Comparison of ENCODE assay signal across 1 cellular context in genomic region chr9:36592801-36593583, GRCh38.
A peak's percentile ranks its signal among the peaks of the same experiment; 100 is the strongest.
TF ChIP-seq lines count a peak whose summit lies in the region.

No MANE protein-coding gene starts in this region.

TF ChIP-seq in endothelial cell of umbilical vein, 7 proteins besides CTCF, POLR2A, EP300 and RAD21:
- TF ChIP-seq FOS (IDR thresholded peaks at IDR 0.05; ENCODE audit: borderline replicate concordance, insufficient read depth, low read length) (peak; percentile 21), GATA2 (IDR thresholded peaks at IDR 0.05; ENCODE audit: insufficient read depth, insufficient read length, low read depth, low read length) (no peak)
- TF ChIP-seq, protein P1, sequence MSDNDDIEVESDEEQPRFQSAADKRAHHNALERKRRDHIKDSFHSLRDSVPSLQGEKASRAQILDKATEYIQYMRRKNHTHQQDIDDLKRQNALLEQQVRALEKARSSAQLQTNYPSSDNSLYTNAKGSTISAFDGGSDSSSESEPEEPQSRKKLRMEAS (IDR thresholded peaks at IDR 0.05; ENCODE audit: insufficient read depth, insufficient read length): no peak
